In genomic region chr6:32086661-32087573, GRCh38 we compare ENCODE assay signal across 8 cellular contexts. TPM values are rescaled to one million over a fixed set of nuclear protein-coding genes. Genes with fewer than 3 reads are reported as not detected.
DNase-seq lines count a peak whose midpoint lies in the region; ATAC-seq and TF ChIP-seq lines count a peak whose summit lies in the region.

No MANE protein-coding gene starts in this region.

- no peaks in the 10 kb centered on the region for H3K9me3 ChIP-seq in BLaER1 treated with 17β-estradiol and CSF1 and Interleukin-3, amounts not matched to agents 10 nM and 100 nM (replicated peaks in 1 of 11)

- H3K4me3 ChIP-seq in BLaER1 treated with 17β-estradiol and CSF1 and Interleukin-3, amounts not matched to agents 10 nM and 100 nM: no peak overlapping the region

- TF ChIP-seq CTCF in type B pancreatic cell (conservative IDR thresholded peaks at IDR 0.05): no peak

- H3K27ac ChIP-seq in BLaER1 treated with 17β-estradiol and CSF1 and Interleukin-3, amounts not matched to agents 10 nM and 100 nM: no peak overlapping the region

- no peak overlapping the region for H3K4me3 Mint-ChIP-seq in activated naive CD8-positive, alpha-beta T cell treated with anti-CD3 and anti-CD28 coated beads for 36 hours
- H3K4me3 Mint-ChIP-seq in type B pancreatic cell: peak overlapping the region; percentile 54

- H3K27me3 ChIP-seq in BLaER1 treated with 17β-estradiol and CSF1 and Interleukin-3, amounts not matched to agents 10 nM and 100 nM: peaks cover 0 to 78% (median 0%) of the 10 kb centered on the region in 11 experiments; a peak in 8 of 22 replicates

- no peaks in the 10 kb centered on the region for H3K36me3 ChIP-seq in BLaER1 treated with 17β-estradiol and CSF1 and Interleukin-3, amounts not matched to agents 10 nM and 100 nM

- H4K20me1 ChIP-seq in BLaER1 treated with 17β-estradiol and CSF1 and Interleukin-3, amounts not matched to agents 10 nM and 100 nM: peaks cover 0 to 42% (median 0%) of the 10 kb centered on the region in 11 experiments; a peak in 5 of 22 replicates

- ATAC-seq in HG02588 (IDR thresholded peaks at IDR 0.05; ENCODE audit: unreplicated experiment): peak; percentile 52

- H3K36me3 Mint-ChIP-seq in activated naive CD8-positive, alpha-beta T cell treated with anti-CD3 and anti-CD28 coated beads for 36 hours: no peaks in the 10 kb centered on the region
- peaks cover 3% of the 10 kb centered on the region for H3K36me3 Mint-ChIP-seq in type B pancreatic cell

- H3K4me1 ChIP-seq in BLaER1 treated with 17β-estradiol and CSF1 and Interleukin-3, amounts not matched to agents 10 nM and 100 nM: peaks cover 5 to 15% (median 12%) of the 10 kb centered on the region in 10 experiments; a peak in 17 of 20 replicates

- peaks cover 11% of the 10 kb centered on the region for H3K4me1 Mint-ChIP-seq in activated naive CD8-positive, alpha-beta T cell treated with anti-CD3 and anti-CD28 coated beads for 36 hours
- peaks cover 9% of the 10 kb centered on the region for H3K4me1 Mint-ChIP-seq in type B pancreatic cell (ENCODE audit: unreplicated experiment)

- no peaks in the 10 kb centered on the region for H3K9me3 Mint-ChIP-seq in activated naive CD8-positive, alpha-beta T cell treated with anti-CD3 and anti-CD28 coated beads for 36 hours
- no peaks in the 10 kb centered on the region for H3K9me3 Mint-ChIP-seq in type B pancreatic cell

- no peak overlapping the region for H3K9ac ChIP-seq in BLaER1 treated with 17β-estradiol and CSF1 and Interleukin-3, amounts not matched to agents 10 nM and 100 nM

- H3K4me2 ChIP-seq in BLaER1 treated with 17β-estradiol and CSF1 and Interleukin-3, amounts not matched to agents 10 nM and 100 nM: peak overlapping the region; percentile 17 to 77 (median 33); a peak in 18 of 22 replicates

- H3K27ac Mint-ChIP-seq in activated naive CD8-positive, alpha-beta T cell treated with anti-CD3 and anti-CD28 coated beads for 36 hours: no peak overlapping the region
- no peak overlapping the region for H3K27ac Mint-ChIP-seq in type B pancreatic cell

- peak; percentile 55 for DNase-seq in activated naive CD8-positive, alpha-beta T cell treated with anti-CD3 and anti-CD28 coated beads for 36 hours
- DNase-seq in iPS-NIHi11 (ENCODE audit: low spot score): peak; percentile 75
- DNase-seq in type B pancreatic cell (ENCODE audit: extremely low spot score, unreplicated experiment): no peak
- no peak for DNase-seq in pons (ENCODE audit: low spot score)
- no peak for DNase-seq in DMS53 treated with DMSO at 0.1 percent for 48 hours (lab: John Stamatoyannopoulos, UW; ENCODE audit: unreplicated experiment)
- DNase-seq in foreskin melanocyte: no peak

- peaks cover 58% of the 10 kb centered on the region for H3K27me3 Mint-ChIP-seq in activated naive CD8-positive, alpha-beta T cell treated with anti-CD3 and anti-CD28 coated beads for 36 hours
- H3K27me3 Mint-ChIP-seq in type B pancreatic cell: peaks cover 36% of the 10 kb centered on the region

RNA-seq across cellular contexts. Expression of gene TNXB, which starts 22.2 kb away (rescaled TPM):
- 1 to 10 TPM in 1 of 2 experiments, under 1 TPM in 1; 0.43 to 1.2 TPM for total RNA-seq in activated naive CD8-positive, alpha-beta T cell treated with anti-CD3 and anti-CD28 coated beads for 36 hours
- 20.8 and 22.2 TPM in 2 replicates for total RNA-seq in type B pancreatic cell (ENCODE audit: low replicate concordance)

RNA-seq across cellular contexts. Expression of gene ATF6B, which starts 41.1 kb away (rescaled TPM):
- 10 to 100 TPM; 50.4 to 53.5 TPM for total RNA-seq in activated naive CD8-positive, alpha-beta T cell treated with anti-CD3 and anti-CD28 coated beads for 36 hours
- 95.8 and 99.3 TPM in 2 replicates for total RNA-seq in type B pancreatic cell (ENCODE audit: low replicate concordance)

RNA-seq across cellular contexts. Expression of gene FKBPL, which starts 43.2 kb away (rescaled TPM):
- total RNA-seq in activated naive CD8-positive, alpha-beta T cell treated with anti-CD3 and anti-CD28 coated beads for 36 hours: 1 to 10 TPM; 5.8 to 6.8 TPM
- 8.4 and 10.1 TPM in 2 replicates for total RNA-seq in type B pancreatic cell (ENCODE audit: low replicate concordance)

RNA-seq across cellular contexts. Expression of gene CYP21A2, which starts 48.7 kb away (rescaled TPM):
- total RNA-seq in activated naive CD8-positive, alpha-beta T cell treated with anti-CD3 and anti-CD28 coated beads for 36 hours: under 1 TPM in 1 of 2 experiments, not detected in 1; 0.12 TPM
- 0.14 and 0.68 TPM in 2 replicates for total RNA-seq in type B pancreatic cell (ENCODE audit: low replicate concordance)

Comparison
In these comparisons a context has a peak if more than half of its experiments do, and no peak if none do; other contexts are left out.
1. DNase-seq: peak in activated naive CD8-positive, alpha-beta T cell treated with anti-CD3 and anti-CD28 coated beads for 36 hours (single experiment) and iPS-NIHi11 (single experiment); none in type B pancreatic cell (single experiment), pons (single experiment), DMS53 treated with DMSO at 0.1 percent for 48 hours (single experiment) and foreskin melanocyte (single experiment).